In the genomic region with DNA sequence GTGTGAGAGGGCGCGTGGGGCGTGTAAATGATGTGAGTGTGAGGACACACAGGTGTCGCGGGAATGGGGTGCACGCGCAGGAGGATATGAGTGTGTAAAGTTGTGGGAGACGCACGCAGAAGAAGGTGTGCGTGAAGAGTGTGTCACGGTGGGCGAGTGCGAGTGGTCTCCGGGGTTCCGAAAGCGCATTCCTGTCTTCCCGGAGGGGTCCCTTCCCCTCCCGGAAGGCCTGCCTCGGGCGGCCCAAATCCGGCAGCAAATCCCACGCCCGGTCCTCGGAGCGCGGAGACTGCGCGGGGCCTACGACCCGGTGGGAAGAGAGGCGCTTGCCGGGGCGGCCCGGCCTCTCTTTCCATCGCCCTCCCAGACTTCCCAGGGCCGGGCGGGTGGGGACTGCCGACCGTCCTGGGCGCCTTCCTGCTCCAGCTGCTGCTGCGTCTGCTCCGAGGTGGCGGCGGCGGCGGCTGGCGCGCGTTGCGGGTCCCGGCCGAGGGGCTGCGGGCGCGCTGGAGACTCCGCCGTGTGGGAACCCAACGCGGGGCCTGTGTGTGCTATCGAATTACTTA, we compare ENCODE assay signal across 1 cellular context.
TF ChIP-seq lines count a peak whose summit lies in the region.

No MANE protein-coding gene starts in this region.

TF ChIP-seq in SK-N-SH, 30 proteins besides CTCF, POLR2A, EP300 and RAD21 (continued from another document):
- TF ChIP-seq, protein P1, sequence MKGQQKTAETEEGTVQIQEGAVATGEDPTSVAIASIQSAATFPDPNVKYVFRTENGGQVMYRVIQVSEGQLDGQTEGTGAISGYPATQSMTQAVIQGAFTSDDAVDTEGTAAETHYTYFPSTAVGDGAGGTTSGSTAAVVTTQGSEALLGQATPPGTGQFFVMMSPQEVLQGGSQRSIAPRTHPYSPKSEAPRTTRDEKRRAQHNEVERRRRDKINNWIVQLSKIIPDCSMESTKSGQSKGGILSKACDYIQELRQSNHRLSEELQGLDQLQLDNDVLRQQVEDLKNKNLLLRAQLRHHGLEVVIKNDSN (IDR thresholded peaks at IDR 0.05; ENCODE audit: borderline replicate concordance, low read depth): no peak
- TF ChIP-seq NFIC (IDR thresholded peaks at IDR 0.05; ENCODE audit: borderline replicate concordance) (no peak), RFX5 (IDR thresholded peaks at IDR 0.05; ENCODE audit: low read length) (no peak)
TF ChIP-seq in SK-N-SH: peak in this region for 0.
